In genomic region chr3:182618085-182618732, GRCh38 we compare ENCODE assay signal across 9 cellular contexts.
A peak's percentile ranks its signal among the peaks of the same experiment; 100 is the strongest.
DNase-seq lines count a peak whose midpoint lies in the region; ATAC-seq lines count a peak whose summit lies in the region.
"Had no signal": no experiment of that assay in that cellular context is flagged by ENCODE, and none has a peak within 500 bp of the region (broad histone marks: within the 10 kb centered on the region; RNA-seq: fewer than 3 reads in every experiment).

No MANE protein-coding gene starts in this region.

- peak overlapping the region; percentile 82 for H3K27ac ChIP-seq in epithelial cell of prostate
- H3K27ac ChIP-seq: neutrophil had no signal

- ATAC-seq in sciatic nerve (peak; percentile 55), HG02884 (IDR thresholded peaks at IDR 0.05; ENCODE audit: unreplicated experiment) (no peak), GM18907 (IDR thresholded peaks at IDR 0.05; ENCODE audit: unreplicated experiment) (no peak)

- DNase-seq in SKM-1 treated with dmso at 0.1 percent for 144 hours (lab: John Stamatoyannopoulos, UW; ENCODE audit: unreplicated experiment) (peak; percentile 2), SKM-1 (lab: John Stamatoyannopoulos, UW; ENCODE audit: unreplicated experiment) (no peak), NCI-H748 (lab: John Stamatoyannopoulos, UW; ENCODE audit: unreplicated experiment) (peak; percentile 72), epithelial cell of prostate (ENCODE audit: low read depth, low spot score) (no peak), sciatic nerve (ENCODE audit: low spot score) (no peak)
- no peak for DNase-seq in activated CD4-positive, alpha-beta T cell treated with anti-CD3 and anti-CD28 coated beads, Interleukin-2, amount 50 U/mL, for 1 hour

- intact Hi-C loops in sciatic nerve (cut with DNase I): no loop called here

Comparison
In these comparisons a context has a peak if more than half of its experiments do, and no peak if none do; other contexts are left out.
1. DNase-seq: peak in SKM-1 treated with dmso at 0.1 percent for 144 hours (single experiment) and NCI-H748 (single experiment); none in SKM-1 (single experiment), epithelial cell of prostate (single experiment), sciatic nerve (single experiment) and activated CD4-positive, alpha-beta T cell treated with anti-CD3 and anti-CD28 coated beads, Interleukin-2, amount 50 U/mL, for 1 hour (single experiment).